36 cellular contexts compared by ENCODE assay signal in the genomic region with DNA sequence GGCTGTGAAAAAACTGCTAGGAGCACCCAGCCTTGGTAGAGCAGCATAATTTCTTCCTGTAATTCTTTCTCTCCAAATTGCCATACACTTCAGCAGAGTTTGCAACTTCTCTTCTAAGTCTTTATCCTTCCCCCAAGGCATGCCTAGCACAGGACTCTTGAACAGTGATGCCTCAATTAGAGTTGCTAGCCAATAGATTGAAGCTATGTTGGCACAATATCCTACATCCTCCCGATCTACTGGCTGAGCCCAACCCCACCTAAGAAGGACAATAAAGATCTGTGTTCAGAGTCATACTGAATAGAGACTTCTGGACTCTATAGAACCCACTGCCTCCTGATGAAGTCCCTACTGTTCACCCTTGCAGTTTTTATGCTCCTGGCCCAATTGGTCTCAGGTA. TPM values are rescaled to one million over a fixed set of nuclear protein-coding genes. Genes with fewer than 3 reads are reported as not detected.
"Had no signal": no experiment of that assay in that cellular context is flagged by ENCODE, and none has a peak within 500 bp of the region (broad histone marks: within the 10 kb centered on the region; RNA-seq: fewer than 3 reads in every experiment).

A gene with protein sequence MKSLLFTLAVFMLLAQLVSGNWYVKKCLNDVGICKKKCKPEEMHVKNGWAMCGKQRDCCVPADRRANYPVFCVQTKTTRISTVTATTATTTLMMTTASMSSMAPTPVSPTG (plus strand): TSS at position 301 of the 400 bp plus-strand sequence. CDS start 39 bp downstream, at position 340.

- H3K27me3 ChIP-seq: ovary, right atrium auricular region, right lobe of liver, tibial nerve had no signal

- H3K4me3 ChIP-seq: left lung, lower lobe of right lung, ovary, right atrium auricular region, right lobe of liver, smooth muscle cell, tibial nerve, uterus had no signal

- H3K36me3 ChIP-seq: left lung, lower lobe of right lung, ovary, right atrium auricular region, right lobe of liver, tibial nerve, uterus had no signal

- FAIRE-seq: islet of Langerhans, kidney had no signal

- H3K9me3 ChIP-seq: left lung, lower lobe of right lung, ovary, right atrium auricular region, right lobe of liver, uterus had no signal

- H3K4me2 ChIP-seq: smooth muscle cell had no signal

- H3K36me3 Mint-ChIP-seq: immature natural killer cell; stimulated activated naive B cell treated with anti-CD40 and anti-IgM and Interleukin-4, amounts not matched to agents 10 μg/mL and 1 μg/mL and 100 μg/mL, for 72 hours; type B pancreatic cell had no signal

- H3K27ac Mint-ChIP-seq: immature natural killer cell; naive thymus-derived CD8-positive, alpha-beta T cell; nephron; progenitor cell of endocrine pancreas; stimulated activated naive B cell treated with anti-CD40 and anti-IgM and Interleukin-4, amounts not matched to agents 10 μg/mL and 1 μg/mL and 100 μg/mL, for 72 hours; type B pancreatic cell had no signal

- H3K4me1 ChIP-seq: left lung, lower lobe of right lung, right atrium auricular region, right lobe of liver, tibial nerve, uterus had no signal

- H3K4me3 Mint-ChIP-seq: immature natural killer cell; naive thymus-derived CD8-positive, alpha-beta T cell; nephron; neural crest cell; stimulated activated naive B cell treated with anti-CD40 and anti-IgM and Interleukin-4, amounts not matched to agents 10 μg/mL and 1 μg/mL and 100 μg/mL, for 72 hours; type B pancreatic cell had no signal

- ATAC-seq: left colon; left lung; lower lobe of right lung; naive thymus-derived CD8-positive, alpha-beta T cell; right lobe of liver; stimulated activated naive B cell treated with anti-CD40 and anti-IgM and Interleukin-4, amounts not matched to agents 10 μg/mL and 1 μg/mL and 100 μg/mL, for 72 hours; stimulated activated naive CD8-positive, alpha-beta T cell treated with anti-CD3 and anti-CD28 coated beads, Interleukin-15, Interleukin-2, amounts not matched to agents 100 U/mL and 50 U/mL, for 24 hours had no signal

- H3K4me1 Mint-ChIP-seq: immature natural killer cell; nephron; stimulated activated naive B cell treated with anti-CD40 and anti-IgM and Interleukin-4, amounts not matched to agents 10 μg/mL and 1 μg/mL and 100 μg/mL, for 72 hours had no signal

- DNase-seq: hypothalamus; immature natural killer cell; kidney; left colon; left lung; lower lobe of right lung; mammary epithelial cell; mesenchymal stem cell; naive thymus-derived CD8-positive, alpha-beta T cell; ovary; right lobe of liver; stimulated activated CD4-positive, alpha-beta T cell treated with anti-CD3 and anti-CD28 coated beads, Interleukin-1b, Interleukin-23, amount 100 ng/mL, for 48 hours; stimulated activated CD4-positive, alpha-beta T cell treated with anti-CD3 and anti-CD28 coated beads, Interleukin-2, amount 100 ng/mL, for 48 hours; stimulated activated CD4-positive, alpha-beta T cell treated with anti-CD3 and anti-CD28 coated beads, Interleukin-4, amount 100 ng/mL, for 4 hours; stimulated activated CD8-positive, alpha-beta memory T cell treated with anti-CD3 and anti-CD28 coated beads, Interleukin-4, amount 100 ng/mL, for 48 hours; stimulated activated naive B cell treated with anti-CD40 and anti-IgM and Interleukin-4, amounts not matched to agents 10 μg/mL and 1 μg/mL and 100 μg/mL, for 72 hours; stimulated activated naive CD8-positive, alpha-beta T cell treated with anti-CD3 and anti-CD28 coated beads, Interleukin-15, Interleukin-2, amounts not matched to agents 100 U/mL and 50 U/mL, for 24 hours; uterus had no signal

- H3K27ac ChIP-seq: left lung, lower lobe of right lung, ovary, right atrium auricular region, right lobe of liver, tibial nerve, uterus had no signal

RNA-seq across cellular contexts. Expression of the gene that starts here (rescaled TPM):
- total RNA-seq: kidney; left colon; left lung; liver; lower lobe of right lung; mammary epithelial cell; mucosa of gallbladder; naive thymus-derived CD8-positive, alpha-beta T cell; neural crest cell; omental fat pad; ovary; progenitor cell of endocrine pancreas; pulmonary artery endothelial cell; renal cortical epithelial cell; right atrium auricular region; right lobe of liver; skeletal muscle tissue; smooth muscle cell; subcutaneous adipose tissue; temporal lobe; tibial nerve; ureter; uterus had no signal
- polyA plus RNA-seq: immature natural killer cell; liver; mammary epithelial cell; naive thymus-derived CD8-positive, alpha-beta T cell; ovary; smooth muscle cell; thymus had no signal
